22 cellular contexts compared by ENCODE assay signal in the genomic region with DNA sequence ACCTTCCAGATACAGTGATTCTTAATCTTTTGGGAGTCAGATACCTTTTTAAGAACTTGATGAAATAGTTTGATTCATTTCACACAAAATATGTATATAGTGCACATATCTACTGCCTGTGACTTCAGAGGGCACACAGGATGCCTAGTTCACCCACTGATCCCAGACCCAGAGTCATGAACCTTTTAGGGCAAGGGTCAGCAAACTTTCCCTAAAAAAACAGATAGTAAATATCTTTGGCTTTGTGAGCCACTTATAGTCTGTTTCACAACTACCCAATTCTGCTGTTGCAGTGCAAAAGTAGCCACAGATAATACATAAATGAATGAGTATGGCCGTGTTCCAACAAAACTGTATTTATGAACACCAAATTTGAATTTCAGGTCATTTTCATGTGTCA.
DNase-seq lines count a peak whose midpoint lies in the region; ATAC-seq and TF ChIP-seq lines count a peak whose summit lies in the region.
"Had no signal": no experiment of that assay in that cellular context is flagged by ENCODE, and none has a peak within 500 bp of the region (broad histone marks: within the 10 kb centered on the region; RNA-seq: fewer than 3 reads in every experiment).

No MANE protein-coding gene starts in this region.

- H3F3A ChIP-seq in neural progenitor cell (ENCODE audit: low read depth): peaks cover 13% of the 10 kb centered on the region

- H3K4me2 ChIP-seq in neural progenitor cell: peak overlapping the region; percentile 8
- H3K4me2 ChIP-seq: KMS-11 had no signal

- no peaks in the 10 kb centered on the region for H3K27me3 Mint-ChIP-seq in activated CD8-positive, alpha-beta memory T cell treated with anti-CD3 and anti-CD28 coated beads, Interleukin-2, amount 10 ng/mL, durations not matched to agents 7 days and 5 days
- H3K27me3 Mint-ChIP-seq in neural progenitor cell (ENCODE audit: insufficient read depth, low read depth): peaks cover 2% of the 10 kb centered on the region
- H3K27me3 Mint-ChIP-seq: progenitor cell of endocrine pancreas had no signal

- H3K9ac ChIP-seq in SK-N-MC (ENCODE audit: insufficient read length) (no peak overlapping the region), neural progenitor cell (no peak overlapping the region)
- H3K9ac ChIP-seq: KMS-11 had no signal

- H3K27ac ChIP-seq in SK-N-MC (peak overlapping the region; percentile 16; the same call in 1 of the 2 replicates), adrenal gland (peak overlapping the region in 4 of 5 donors; percentile 20 to 87 (median 60)), neural progenitor cell (no peak overlapping the region)
- H3K27ac ChIP-seq: cardiac muscle cell, KMS-11, left lung had no signal

- intact Hi-C loops in adrenal gland (cut with DNase I): loop anchor here in 1 of 2 donors (10.0 kb wide), 1 partner anchor 171 kb away; no protein-coding TSS in a partner anchor

- H3K36me3 ChIP-seq in SK-N-MC (ENCODE audit: insufficient read depth, low read length): no peaks in the 10 kb centered on the region
- H3K36me3 ChIP-seq in adrenal gland (replicated peaks in 1 of 2): no peaks in the 10 kb centered on the region
- H3K36me3 ChIP-seq in neural progenitor cell: no peaks in the 10 kb centered on the region
- H3K36me3 ChIP-seq: cardiac muscle cell, esophagus squamous epithelium had no signal

- no peaks in the 10 kb centered on the region for H3K27me3 ChIP-seq in adrenal gland
- H3K27me3 ChIP-seq in neural progenitor cell: no peaks in the 10 kb centered on the region
- H3K27me3 ChIP-seq: cardiac muscle cell, esophagus squamous epithelium, left lung had no signal

- H3K4me3 ChIP-seq in SK-N-MC: no peak overlapping the region
- no peak overlapping the region for H3K4me3 ChIP-seq in adrenal gland
- H3K4me3 ChIP-seq in neural progenitor cell: peak overlapping the region; percentile 6
- H3K4me3 ChIP-seq: cardiac muscle cell, esophagus squamous epithelium, left lung had no signal

- no peaks in the 10 kb centered on the region for H3K9me3 Mint-ChIP-seq in activated CD8-positive, alpha-beta memory T cell treated with anti-CD3 and anti-CD28 coated beads, Interleukin-2, amount 10 ng/mL, durations not matched to agents 7 days and 5 days (ENCODE audit: low read depth)
- H3K9me3 Mint-ChIP-seq in neural progenitor cell: no peaks in the 10 kb centered on the region

- H2AFZ ChIP-seq in neural progenitor cell (replicated peaks): no peak overlapping the region

- H3K4me1 ChIP-seq in adrenal gland (replicated peaks in 1 of 2) (peaks cover 9 to 18% of the 10 kb centered on the region in 2 donors), neural progenitor cell (peaks cover 24% of the 10 kb centered on the region)
- H3K4me1 ChIP-seq: Caco-2 had no signal

- TF ChIP-seq POLR2A in adrenal gland (IDR thresholded peaks at IDR 0.05): no peak

- no peaks in the 10 kb centered on the region for H4K20me1 ChIP-seq in neural progenitor cell (ENCODE audit: low read depth)

- H3K9me3 ChIP-seq in SK-N-MC (ENCODE audit: low read depth, low read length) (no peaks in the 10 kb centered on the region), adrenal gland (replicated peaks in 1 of 3) (no peaks in the 10 kb centered on the region), neural progenitor cell (ENCODE audit: low read depth) (no peaks in the 10 kb centered on the region)
- H3K9me3 ChIP-seq: Caco-2, esophagus squamous epithelium, left lung had no signal

- TF ChIP-seq CTCF in adrenal gland (IDR thresholded peaks at IDR 0.05) (no peak), neural progenitor cell (IDR thresholded peaks at IDR 0.05) (no peak)

- 86 to 94% (median 89%) methylated on average over 1 of the region's 1 CpG for WGBS in adrenal gland, 4 donors

- peaks cover 50% of the 10 kb centered on the region for H3K36me3 Mint-ChIP-seq in activated CD8-positive, alpha-beta memory T cell treated with anti-CD3 and anti-CD28 coated beads, Interleukin-2, amount 10 ng/mL, durations not matched to agents 7 days and 5 days
- H3K36me3 Mint-ChIP-seq in neural progenitor cell: no peaks in the 10 kb centered on the region

- H3K4me1 Mint-ChIP-seq in activated CD8-positive, alpha-beta memory T cell treated with anti-CD3 and anti-CD28 coated beads, Interleukin-2, amount 10 ng/mL, durations not matched to agents 7 days and 5 days: peaks cover 62% of the 10 kb centered on the region
- H3K4me1 Mint-ChIP-seq in neural progenitor cell: peaks cover 21% of the 10 kb centered on the region

- DNase-seq in activated CD8-positive, alpha-beta memory T cell treated with anti-CD3 and anti-CD28 coated beads, Interleukin-2, amount 10 ng/mL, durations not matched to agents 7 days and 5 days: no peak
- DNase-seq in activated CD8-positive, alpha-beta memory T cell treated with anti-CD3 and anti-CD28 coated beads, Interleukin-2, amount 50 U/mL, for 48 hours: no peak
- DNase-seq in SK-N-MC (ENCODE audit: low read depth, low spot score) (no peak), adrenal gland (no peak), neural progenitor cell (ENCODE audit: low spot score) (no peak), NCI-H446 (lab: John Stamatoyannopoulos, UW) (no peak), NCI-H82 treated with DMSO at 0.1 percent for 48 hours (lab: John Stamatoyannopoulos, UW; ENCODE audit: unreplicated experiment) (no peak)
- DNase-seq: activated effector memory CD4-positive, alpha-beta T cell treated with Interleukin-2 at 50 U/mL for 16 hours; Caco-2; cortex of kidney; DMS79; esophagus squamous epithelium; hippocampal formation; NCI-H1436 treated with DMSO at 0.1 percent for 48 hours; NCI-H2107; NCI-H446 treated with DMSO at 0.1 percent for 48 hours; T1000 had no signal

- ATAC-seq in activated CD8-positive, alpha-beta memory T cell treated with anti-CD3 and anti-CD28 coated beads, Interleukin-2, amount 10 ng/mL, durations not matched to agents 7 days and 5 days: no peak
- no peak for ATAC-seq in HG03442 (IDR thresholded peaks at IDR 0.05; ENCODE audit: unreplicated experiment)

- no peak overlapping the region for H3K4me3 Mint-ChIP-seq in activated CD8-positive, alpha-beta memory T cell treated with anti-CD3 and anti-CD28 coated beads, Interleukin-2, amount 10 ng/mL, durations not matched to agents 7 days and 5 days
- no peak overlapping the region for H3K4me3 Mint-ChIP-seq in neural progenitor cell

- H3K27ac Mint-ChIP-seq in activated CD8-positive, alpha-beta memory T cell treated with anti-CD3 and anti-CD28 coated beads, Interleukin-2, amount 10 ng/mL, durations not matched to agents 7 days and 5 days: peak overlapping the region; percentile 5
- H3K27ac Mint-ChIP-seq in neural progenitor cell: no peak overlapping the region
- H3K27ac Mint-ChIP-seq: progenitor cell of endocrine pancreas had no signal

- CTCF ChIA-PET in activated CD8-positive, alpha-beta memory T cell treated with anti-CD3 and anti-CD28 coated beads, Interleukin-2, amount 10 ng/mL, durations not matched to agents 7 days and 5 days (lab: Charles Lee): no interaction called here

- H3K79me2 ChIP-seq in neural progenitor cell (ENCODE audit: low read depth): no peaks in the 10 kb centered on the region
